Comparison of ENCODE assay signal across 8 cellular contexts in genomic region chr14:78933948-78934524, GRCh38.
DNase-seq lines count a peak whose midpoint lies in the region; ATAC-seq and TF ChIP-seq lines count a peak whose summit lies in the region.

No MANE protein-coding gene starts in this region.

- no peak for TF ChIP-seq POLR2A in Peyer's patch (IDR thresholded peaks at IDR 0.05)

- WGBS in smooth muscle cell (ENCODE audit: low lambda C conversion rate), result 22% methylated on average over 4 of the region's 4 CpGs

- no peak overlapping the region for H3K4me3 ChIP-seq in cardiac muscle cell
- H3K4me3 ChIP-seq in epithelial cell of esophagus (ENCODE audit: low read length), result no peak overlapping the region
- no peak overlapping the region for H3K4me3 ChIP-seq in smooth muscle cell
- H3K4me3 ChIP-seq in Peyer's patch, result no peak overlapping the region

- no peak overlapping the region for H3K27ac Mint-ChIP-seq in activated naive CD4-positive, alpha-beta T cell treated with anti-CD3 and anti-CD28 coated beads, Interleukin-2, amount 50 U/mL, for 72 hours

- H3K4me1 ChIP-seq in cardiac muscle cell (ENCODE audit: low read depth) (no peaks in the 10 kb centered on the region), smooth muscle cell (ENCODE audit: low read depth) (no peaks in the 10 kb centered on the region), Peyer's patch (no peaks in the 10 kb centered on the region)

- no peaks in the 10 kb centered on the region for H3K9me3 ChIP-seq in cardiac muscle cell (ENCODE audit: low read depth)
- no peaks in the 10 kb centered on the region for H3K9me3 ChIP-seq in smooth muscle cell (replicated peaks; ENCODE audit: low read depth)
- no peaks in the 10 kb centered on the region for H3K9me3 ChIP-seq in Peyer's patch

- no peaks in the 10 kb centered on the region for H4K20me1 ChIP-seq in smooth muscle cell (ENCODE audit: low read depth)

- DNase-seq in cardiac muscle cell (ENCODE audit: low read depth in 1 of 2, low spot score in 1 of 2) (peak; percentile 33 to 63), Right ventricle myocardium superior (no peak), NCI-H2171 treated with DMSO at 0.1 percent for 48 hours (lab: John Stamatoyannopoulos, UW) (peak; percentile 63), epithelial cell of esophagus (ENCODE audit: low read depth) (peak; percentile 45), smooth muscle cell (lab: John Stamatoyannopoulos, UW; ENCODE audit: unreplicated experiment) (no peak), Peyer's patch (no peak)
- DNase-seq in activated naive CD4-positive, alpha-beta T cell treated with anti-CD3 and anti-CD28 coated beads, Interleukin-2, amount 50 U/mL, for 72 hours (ENCODE audit: low spot score in 2 of 2), result no peak
- DNase-seq in activated CD8-positive, alpha-beta memory T cell treated with anti-CD3 and anti-CD28 coated beads, Interleukin-2, amount 50 U/mL, for 4 hours, result no peak

- no peaks in the 10 kb centered on the region for H3F3A ChIP-seq in smooth muscle cell (ENCODE audit: low read depth)

- H3K27ac ChIP-seq in cardiac muscle cell (no peak overlapping the region), smooth muscle cell (ENCODE audit: low read depth) (no peak overlapping the region), Peyer's patch (no peak overlapping the region)

- intact Hi-C loops in Right ventricle myocardium superior (cut with DNase I), result no loop called here

- H3K9ac ChIP-seq in smooth muscle cell (ENCODE audit: low read depth), result no peak overlapping the region

- no peak for ATAC-seq in Right ventricle myocardium superior (ENCODE audit: poor library complexity)
- no peak for ATAC-seq in activated naive CD4-positive, alpha-beta T cell treated with anti-CD3 and anti-CD28 coated beads, Interleukin-2, amount 50 U/mL, for 72 hours

- H3K9me3 Mint-ChIP-seq in activated naive CD4-positive, alpha-beta T cell treated with anti-CD3 and anti-CD28 coated beads, Interleukin-2, amount 50 U/mL, for 72 hours, result peaks cover 0 to 8% of the 10 kb centered on the region in 2 donors

- H3K36me3 ChIP-seq in cardiac muscle cell (no peaks in the 10 kb centered on the region), smooth muscle cell (ENCODE audit: low read depth) (no peaks in the 10 kb centered on the region), Peyer's patch (no peaks in the 10 kb centered on the region)

- H3K36me3 Mint-ChIP-seq in activated naive CD4-positive, alpha-beta T cell treated with anti-CD3 and anti-CD28 coated beads, Interleukin-2, amount 50 U/mL, for 72 hours, result no peaks in the 10 kb centered on the region

- H3K79me2 ChIP-seq in smooth muscle cell (ENCODE audit: low read depth), result no peaks in the 10 kb centered on the region

- no peak overlapping the region for H2AFZ ChIP-seq in smooth muscle cell (ENCODE audit: low read depth)

- no peak overlapping the region for H3K4me2 ChIP-seq in smooth muscle cell

- peaks cover 12% of the 10 kb centered on the region for H3K27me3 ChIP-seq in cardiac muscle cell
- H3K27me3 ChIP-seq in smooth muscle cell (ENCODE audit: low read depth), result no peaks in the 10 kb centered on the region
- H3K27me3 ChIP-seq in Peyer's patch, result no peaks in the 10 kb centered on the region

- peak; percentile 49 for TF ChIP-seq CTCF in cardiac muscle cell (IDR thresholded peaks at IDR 0.05; ENCODE audit: low read depth, low read length)
- TF ChIP-seq CTCF in epithelial cell of esophagus (IDR thresholded peaks at IDR 0.05; ENCODE audit: insufficient read depth, low read depth, low read length, missing control alignments), result peak; percentile 51
- peak; percentile 63 for TF ChIP-seq CTCF in smooth muscle cell (IDR thresholded peaks at IDR 0.05; ENCODE audit: borderline replicate concordance, insufficient read depth, poor library complexity, severe bottlenecking)
- TF ChIP-seq CTCF in Peyer's patch (IDR thresholded peaks at IDR 0.05), result peak in 2 of 6 experiments; percentile 24 to 26

Comparison
In these comparisons a context has a peak if more than half of its experiments do, and no peak if none do; other contexts are left out.
1. DNase-seq: peak in cardiac muscle cell (2 of 2), NCI-H2171 treated with DMSO at 0.1 percent for 48 hours (single experiment) and epithelial cell of esophagus (single experiment); none in Right ventricle myocardium superior (single experiment), smooth muscle cell (single experiment), Peyer's patch (0 of 3), activated naive CD4-positive, alpha-beta T cell treated with anti-CD3 and anti-CD28 coated beads, Interleukin-2, amount 50 U/mL, for 72 hours (0 of 2) and activated CD8-positive, alpha-beta memory T cell treated with anti-CD3 and anti-CD28 coated beads, Interleukin-2, amount 50 U/mL, for 4 hours (single experiment).